ENCODE assay signal across 22 cellular contexts in the genomic region with DNA sequence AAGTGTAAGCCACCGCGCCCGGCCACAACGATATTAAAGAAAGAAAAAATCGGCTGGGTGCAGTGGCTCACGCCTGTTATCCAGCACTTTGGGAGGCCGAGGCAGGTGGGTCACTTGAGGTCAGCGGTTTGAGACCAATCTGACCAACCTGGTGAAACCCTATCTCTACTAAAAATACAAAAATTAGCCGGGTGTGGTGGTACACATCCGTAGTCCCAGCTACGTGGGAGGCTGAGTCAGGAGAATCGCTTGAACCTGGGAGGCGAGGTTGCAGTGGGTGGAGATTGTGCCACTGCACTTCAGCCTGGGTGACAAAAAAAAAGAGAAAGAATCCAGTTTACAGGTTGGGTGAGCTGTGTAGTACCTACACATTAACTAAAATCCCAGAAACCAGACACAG.
"Had no signal": no experiment of that assay in that cellular context is flagged by ENCODE, and none has a peak within 500 bp of the region (broad histone marks: within the 10 kb centered on the region; RNA-seq: fewer than 3 reads in every experiment).

No MANE protein-coding gene starts in this region.

- H3K36me3 ChIP-seq: colonic mucosa, esophagus squamous epithelium, gastrocnemius medialis, heart right ventricle, left lung, lower lobe of right lung had no signal

- FAIRE-seq: endometrium, islet of Langerhans, keratinocyte had no signal

- H3K27ac ChIP-seq: colonic mucosa, epithelial cell of prostate, esophagus squamous epithelium, gastrocnemius medialis, heart right ventricle, left lung, lower lobe of right lung had no signal

- H3K4me3 ChIP-seq: colonic mucosa, esophagus squamous epithelium, gastrocnemius medialis, heart right ventricle, left lung, lower lobe of right lung had no signal

- DNase-seq: colonic mucosa; cortex of kidney; effector CD8-positive, alpha-beta T cell; effector memory CD8-positive, alpha-beta T cell; endodermal cell; erythroblast; esophagus squamous epithelium; foreskin fibroblast; foreskin melanocyte; gastrocnemius medialis; glutamatergic neuron; heart right ventricle; hippocampal formation; left cardiac atrium; left lung; left ventricle myocardium superior; lower lobe of right lung; mesenchymal stem cell had no signal

- H3K27me3 ChIP-seq: colonic mucosa, gastrocnemius medialis, left lung had no signal

- H3K9me3 ChIP-seq: colonic mucosa, esophagus squamous epithelium, gastrocnemius medialis, heart right ventricle, left lung, lower lobe of right lung had no signal

- H3K4me1 ChIP-seq: colonic mucosa, esophagus squamous epithelium, gastrocnemius medialis, heart right ventricle, left lung, lower lobe of right lung had no signal
